Comparison of ENCODE assay signal across 16 cellular contexts in genomic region chr4:151833174-151833573, GRCh38.
"Had no signal": no experiment of that assay in that cellular context is flagged by ENCODE, and none has a peak within 500 bp of the region (broad histone marks: within the 10 kb centered on the region; RNA-seq: fewer than 3 reads in every experiment).

No MANE protein-coding gene starts in this region.

- H3K4me1 Mint-ChIP-seq: activated naive CD8-positive, alpha-beta T cell treated with anti-CD3 and anti-CD28 coated beads, Interleukin-2, amount 50 U/mL, for 24 hours; immature natural killer cell; neural progenitor cell had no signal

- DNase-seq: activated CD4-positive, alpha-beta T cell treated with anti-CD3 and anti-CD28 coated beads, Interleukin-2, amount 50 U/mL, for 48 hours; activated naive CD4-positive, alpha-beta T cell; activated naive CD8-positive, alpha-beta T cell treated with anti-CD3 and anti-CD28 coated beads, Interleukin-2, amount 50 U/mL, for 24 hours; esophagus squamous epithelium; foreskin fibroblast; immature natural killer cell; lower lobe of right lung; midbrain; ovary; stimulated activated CD4-positive, alpha-beta T cell treated with anti-CD3 and anti-CD28 coated beads, Interleukin-4, amount 100 ng/mL, for 1 hour; stimulated activated CD8-positive, alpha-beta memory T cell treated with anti-CD3 and anti-CD28 coated beads, Interleukin-4, amount 100 ng/mL, for 48 hours; thyroid gland; uterus had no signal

- H3K27ac Mint-ChIP-seq: activated naive CD8-positive, alpha-beta T cell treated with anti-CD3 and anti-CD28 coated beads, Interleukin-2, amount 50 U/mL, for 24 hours; activated T-helper 1 cell treated with anti-CD3 and anti-CD28 coated beads, Interleukin-12 subunit alpha, Interleukin-12 subunit beta, Interleukin-2, Interleukin-4 antibody, amounts not matched to agents 30 ng/mL and 10 ng/mL and 1 ng/mL, durations not matched to agents 14 hours and 24 hours and 36 hours; immature natural killer cell; neural progenitor cell had no signal

- H3K4me3 Mint-ChIP-seq: activated naive CD8-positive, alpha-beta T cell treated with anti-CD3 and anti-CD28 coated beads, Interleukin-2, amount 50 U/mL, for 24 hours; activated T-helper 1 cell treated with anti-CD3 and anti-CD28 coated beads, Interleukin-12 subunit alpha, Interleukin-12 subunit beta, Interleukin-2, Interleukin-4 antibody, amounts not matched to agents 30 ng/mL and 10 ng/mL and 1 ng/mL, durations not matched to agents 14 hours and 24 hours and 36 hours; immature natural killer cell; neural progenitor cell had no signal

- H3K27me3 Mint-ChIP-seq: activated naive CD8-positive, alpha-beta T cell treated with anti-CD3 and anti-CD28 coated beads, Interleukin-2, amount 50 U/mL, for 24 hours had no signal

- ATAC-seq: activated CD4-positive, CD25-positive, alpha-beta regulatory T cell treated with anti-CD3 and anti-CD28 coated beads, Interleukin-2, amount 50 U/mL, for 24 hours; activated naive CD8-positive, alpha-beta T cell treated with anti-CD3 and anti-CD28 coated beads, Interleukin-2, amount 50 U/mL, for 24 hours; lower lobe of right lung had no signal

- H3K36me3 Mint-ChIP-seq: immature natural killer cell, neural progenitor cell had no signal

- H3K9me3 Mint-ChIP-seq: activated naive CD8-positive, alpha-beta T cell treated with anti-CD3 and anti-CD28 coated beads, Interleukin-2, amount 50 U/mL, for 24 hours; activated T-helper 1 cell treated with anti-CD3 and anti-CD28 coated beads, Interleukin-12 subunit alpha, Interleukin-12 subunit beta, Interleukin-2, Interleukin-4 antibody, amounts not matched to agents 30 ng/mL and 10 ng/mL and 1 ng/mL, durations not matched to agents 14 hours and 24 hours and 36 hours; immature natural killer cell; neural progenitor cell had no signal
